In the genomic region with DNA sequence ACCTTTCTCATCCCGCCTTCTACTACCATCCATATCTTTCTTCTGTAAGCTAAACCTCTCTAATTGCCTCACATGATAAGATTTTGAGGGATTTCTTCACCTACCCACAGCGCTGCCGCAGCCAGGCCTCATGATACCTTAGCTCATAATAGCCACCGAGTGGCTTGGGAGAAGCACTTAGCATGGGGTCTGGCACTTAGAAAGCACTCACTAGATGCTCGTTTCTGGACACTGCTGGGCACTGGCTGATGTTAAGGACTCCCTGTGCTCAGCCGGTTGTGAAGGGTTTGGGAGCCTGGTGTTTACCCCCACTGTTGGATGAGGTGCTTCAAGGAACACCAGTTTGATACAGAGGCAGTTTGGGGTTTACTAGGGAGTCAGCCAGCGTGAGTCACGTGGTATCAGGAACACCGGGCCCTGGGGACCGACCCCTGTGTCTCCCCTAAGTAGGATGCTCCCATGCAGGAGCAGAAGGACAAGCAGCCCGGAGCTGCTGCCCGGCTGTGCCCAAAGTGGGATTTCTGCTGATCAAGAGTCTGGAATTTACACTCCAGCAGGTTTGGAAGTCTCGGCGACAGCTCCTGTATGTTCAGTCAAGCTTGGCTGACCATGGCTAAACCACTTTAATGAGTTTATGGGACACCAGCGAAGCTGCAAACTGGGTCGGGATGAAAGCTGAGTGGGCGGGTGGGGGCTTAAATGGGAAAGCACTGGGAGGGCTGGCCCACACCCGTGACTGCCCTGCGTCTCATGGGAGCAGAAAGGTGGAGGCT, we compare ENCODE assay signal across 17 cellular contexts.
A peak's percentile ranks its signal among the peaks of the same experiment; 100 is the strongest.
DNase-seq lines count a peak whose midpoint lies in the region; ATAC-seq and TF ChIP-seq lines count a peak whose summit lies in the region.
"Had no signal": no experiment of that assay in that cellular context is flagged by ENCODE, and none has a peak within 500 bp of the region (broad histone marks: within the 10 kb centered on the region; RNA-seq: fewer than 3 reads in every experiment).

No MANE protein-coding gene starts in this region.

- no peaks in the 10 kb centered on the region for H3K27me3 Mint-ChIP-seq in stimulated activated naive CD8-positive, alpha-beta T cell treated with anti-CD3 and anti-CD28 coated beads, Interleukin-15, amount 100 ng/mL, for 72 hours
- H3K27me3 Mint-ChIP-seq in activated T-cell treated with anti-CD3 and anti-CD28 coated beads, Interleukin-2, amount 50 U/mL, for 24 hours: no peaks in the 10 kb centered on the region

- no peak for DNase-seq in stimulated activated naive CD8-positive, alpha-beta T cell treated with anti-CD3 and anti-CD28 coated beads, Interleukin-15, amount 100 ng/mL, for 72 hours
- DNase-seq in stimulated activated naive CD8-positive, alpha-beta T cell treated with anti-CD3 and anti-CD28 coated beads, Interleukin-15, Interleukin-2, amounts not matched to agents 100 U/mL and 50 U/mL, for 24 hours: no peak
- DNase-seq in NCI-H82 (lab: John Stamatoyannopoulos, UW): peak; percentile 92
- DNase-seq in kidney tubule cell (ENCODE audit: low spot score): peak; percentile 90
- DNase-seq in thyroid gland: peak; percentile 86 to 89
- DNase-seq in activated T-cell treated with anti-CD3 and anti-CD28 coated beads, Interleukin-2, amount 50 U/mL, for 24 hours: no peak
- DNase-seq in G401 (ENCODE audit: low spot score): no peak
- DNase-seq: activated gamma-delta T cell; foreskin fibroblast; left ventricle myocardium inferior; OCI-M1; ovary; SJCRH30; stimulated activated CD4-positive, alpha-beta T cell treated with anti-CD3 and anti-CD28 coated beads, Interleukin-2, amount 100 ng/mL, for 48 hours had no signal

- no peaks in the 10 kb centered on the region for H3K9me3 ChIP-seq in thyroid gland
- H3K9me3 ChIP-seq: left ventricle myocardium inferior, ovary, SJCRH30 had no signal

- peaks cover 78% of the 10 kb centered on the region for H3K4me1 Mint-ChIP-seq in stimulated activated naive CD8-positive, alpha-beta T cell treated with anti-CD3 and anti-CD28 coated beads, Interleukin-15, amount 100 ng/mL, for 72 hours
- H3K4me1 Mint-ChIP-seq in activated T-cell treated with anti-CD3 and anti-CD28 coated beads, Interleukin-2, amount 50 U/mL, for 24 hours (ENCODE audit: low read depth): peaks cover 69% of the 10 kb centered on the region

- no peaks in the 10 kb centered on the region for H3K9me3 Mint-ChIP-seq in stimulated activated naive CD8-positive, alpha-beta T cell treated with anti-CD3 and anti-CD28 coated beads, Interleukin-15, amount 100 ng/mL, for 72 hours
- no peaks in the 10 kb centered on the region for H3K9me3 Mint-ChIP-seq in activated T-cell treated with anti-CD3 and anti-CD28 coated beads, Interleukin-2, amount 50 U/mL, for 24 hours
- H3K9me3 Mint-ChIP-seq: T-helper 2 cell treated with Interferon-gamma antibody and Interleukin-4, amounts not matched to agents 5 μg/mL and 100 μg/mL, for 36 hours had no signal

- H3K4me3 Mint-ChIP-seq in stimulated activated naive CD8-positive, alpha-beta T cell treated with anti-CD3 and anti-CD28 coated beads, Interleukin-15, amount 100 ng/mL, for 72 hours: no peak overlapping the region
- no peak overlapping the region for H3K4me3 Mint-ChIP-seq in activated T-cell treated with anti-CD3 and anti-CD28 coated beads, Interleukin-2, amount 50 U/mL, for 24 hours
- H3K4me3 Mint-ChIP-seq: T-helper 2 cell treated with Interferon-gamma antibody and Interleukin-4, amounts not matched to agents 5 μg/mL and 100 μg/mL, for 36 hours had no signal

- no peak for ATAC-seq in stimulated activated naive CD8-positive, alpha-beta T cell treated with anti-CD3 and anti-CD28 coated beads, Interleukin-15, amount 100 ng/mL, for 72 hours
- ATAC-seq in stimulated activated naive CD8-positive, alpha-beta T cell treated with anti-CD3 and anti-CD28 coated beads, Interleukin-15, Interleukin-2, amounts not matched to agents 100 U/mL and 50 U/mL, for 24 hours: no peak
- ATAC-seq in GM19463 (IDR thresholded peaks at IDR 0.05; ENCODE audit: unreplicated experiment): no peak
- ATAC-seq: activated CD4-positive, CD25-positive, alpha-beta regulatory T cell treated with anti-CD3 and anti-CD28 coated beads, Interleukin-2, amount 50 U/mL, for 24 hours had no signal

- no peak for TF ChIP-seq POLR2A in thyroid gland (IDR thresholded peaks at IDR 0.05)

- H3K36me3 Mint-ChIP-seq in activated T-cell treated with anti-CD3 and anti-CD28 coated beads, Interleukin-2, amount 50 U/mL, for 24 hours (ENCODE audit: low read depth): peaks cover 32% of the 10 kb centered on the region

- peak overlapping the region; percentile 82 to 84 for H3K27ac Mint-ChIP-seq in stimulated activated naive CD8-positive, alpha-beta T cell treated with anti-CD3 and anti-CD28 coated beads, Interleukin-15, amount 100 ng/mL, for 72 hours
- H3K27ac Mint-ChIP-seq in activated T-cell treated with anti-CD3 and anti-CD28 coated beads, Interleukin-2, amount 50 U/mL, for 24 hours: no peak overlapping the region
- H3K27ac Mint-ChIP-seq: T-helper 2 cell treated with Interferon-gamma antibody and Interleukin-4, amounts not matched to agents 5 μg/mL and 100 μg/mL, for 36 hours had no signal

- H3K4me3 ChIP-seq in thyroid gland (replicated peaks in 1 of 3): no peak overlapping the region
- H3K4me3 ChIP-seq: left ventricle myocardium inferior, ovary, SJCRH30 had no signal

- WGBS in thyroid gland, 2 donors: 40 to 46% methylated on average over 11 to 13 of the region's 19 CpGs

- peak overlapping the region; percentile 55 to 79 (median 72) for H3K27ac ChIP-seq in thyroid gland
- H3K27ac ChIP-seq: left ventricle myocardium inferior, SJCRH30 had no signal

- no peaks in the 10 kb centered on the region for H3K36me3 ChIP-seq in thyroid gland
- H3K36me3 ChIP-seq: left ventricle myocardium inferior, ovary, SJCRH30 had no signal

- intact Hi-C loops in thyroid gland (cut with DNase I): no loop called here

- in situ Hi-C loops in G401 (cut with HindIII; ENCODE audit: low sequenced_read_pairs): no loop called here

- peaks cover 35 to 40% of the 10 kb centered on the region in 2 donors for H3K4me1 ChIP-seq in thyroid gland
- H3K4me1 ChIP-seq: SJCRH30 had no signal

- H3K27me3 ChIP-seq in thyroid gland: no peaks in the 10 kb centered on the region
- H3K27me3 ChIP-seq: ovary, SJCRH30 had no signal

- no peak for TF ChIP-seq CTCF in thyroid gland (IDR thresholded peaks at IDR 0.05)

Comparison
In these comparisons a context has a peak if more than half of its experiments do, and no peak if none do; other contexts are left out.
1. DNase-seq: peak in NCI-H82 (single experiment), kidney tubule cell (single experiment) and thyroid gland (2 of 2); none in stimulated activated naive CD8-positive, alpha-beta T cell treated with anti-CD3 and anti-CD28 coated beads, Interleukin-15, amount 100 ng/mL, for 72 hours (0 of 2), stimulated activated naive CD8-positive, alpha-beta T cell treated with anti-CD3 and anti-CD28 coated beads, Interleukin-15, Interleukin-2, amounts not matched to agents 100 U/mL and 50 U/mL, for 24 hours (single experiment), activated T-cell treated with anti-CD3 and anti-CD28 coated beads, Interleukin-2, amount 50 U/mL, for 24 hours (single experiment) and G401 (single experiment).